In the genomic region with DNA sequence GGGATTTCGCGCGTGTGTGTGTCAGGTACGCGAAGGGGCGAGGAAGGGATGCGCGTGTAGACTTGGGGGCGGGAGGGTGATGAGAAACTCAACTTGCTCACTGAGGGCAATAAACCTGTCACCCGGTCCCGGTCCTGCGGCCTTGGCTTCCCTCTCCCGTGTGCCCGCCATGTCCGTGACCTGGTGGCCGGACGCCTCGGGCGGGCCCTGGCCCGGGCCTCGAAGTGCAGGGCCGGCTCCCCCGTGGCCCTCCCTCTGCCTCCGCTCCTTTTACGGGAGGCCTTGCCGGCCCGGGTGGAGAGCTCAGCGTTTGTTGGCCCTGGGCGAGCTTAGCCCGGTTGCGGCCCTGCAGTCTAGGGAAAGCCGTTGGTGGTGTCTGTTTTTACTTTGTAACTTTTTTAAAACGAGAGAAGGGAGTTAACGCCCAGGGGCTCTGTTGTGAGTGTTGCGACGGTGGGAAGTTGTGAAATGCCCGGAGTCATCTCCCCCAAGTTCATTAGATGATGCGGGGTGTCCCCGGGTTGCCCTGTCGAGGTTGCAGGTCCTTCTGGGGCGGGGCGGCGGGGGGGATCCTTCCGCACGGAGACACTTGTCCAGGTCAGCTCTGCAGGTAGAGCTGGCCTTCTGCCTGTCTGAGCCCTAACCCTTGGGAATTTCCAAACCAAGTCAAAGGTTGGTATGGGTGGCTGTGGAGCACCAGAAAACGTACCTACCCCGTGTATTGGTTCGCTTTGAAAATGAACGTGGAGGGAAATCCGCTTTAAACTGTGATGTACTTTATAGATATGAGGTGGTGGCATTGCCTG, we compare ENCODE assay signal across 8 cellular contexts. TPM values are rescaled to one million over a fixed set of nuclear protein-coding genes. Genes with fewer than 3 reads are reported as not detected.
DNase-seq lines count a peak whose midpoint lies in the region; ATAC-seq and TF ChIP-seq lines count a peak whose summit lies in the region.

No MANE protein-coding gene starts in this region.

- no peaks in the 10 kb centered on the region for H3K9me2 ChIP-seq in DOHH2 (replicated peaks; ENCODE audit: control insufficient read depth, low read length)

- CTCF ChIA-PET in activated CD4-positive, alpha-beta T cell treated with anti-CD3 and anti-CD28 coated beads, Interleukin-2, amount 10 ng/mL, durations not matched to agents 7 days and 5 days (lab: Charles Lee), result interaction anchor here (0.5 to 1.7 kb wide), 11 partner anchors 18 to 555 kb away, joined by 3 to 5 read pairs (median 3); no protein-coding TSS in a partner anchor

- TF ChIP-seq POLR2A in lower leg skin (IDR thresholded peaks at IDR 0.05), result no peak

- peaks cover 19% of the 10 kb centered on the region for H4K20me1 ChIP-seq in DOHH2 (ENCODE audit: control insufficient read depth, insufficient read depth, low read depth, low read length)

- intact Hi-C loops in lower leg skin (cut with DNase I; ENCODE audit: low total_unique reads), result no loop called here

- peak overlapping the region; percentile 97 for H3K27ac Mint-ChIP-seq in activated CD4-positive, alpha-beta T cell treated with anti-CD3 and anti-CD28 coated beads, Interleukin-2, amount 10 ng/mL, durations not matched to agents 7 days and 5 days

- POLR2A ChIA-PET in activated CD4-positive, alpha-beta T cell treated with anti-CD3 and anti-CD28 coated beads, Interleukin-2, amount 10 ng/mL, durations not matched to agents 7 days and 5 days (lab: Charles Lee), result interaction anchor here (0.8 to 1.1 kb wide), 3 partner anchors 10 to 85 kb away, joined by 3 to 4 read pairs (median 4); no protein-coding TSS in a partner anchor

- peaks cover 33% of the 10 kb centered on the region for H3K4me1 ChIP-seq in DOHH2 (ENCODE audit: control insufficient read depth, low read length)

- no peaks in the 10 kb centered on the region for H3K27me3 ChIP-seq in DOHH2 (ENCODE audit: control insufficient read depth, low read length)

- H3K27ac ChIP-seq in DOHH2 (ENCODE audit: low read depth, low read length), result peak overlapping the region; percentile 83

- peak overlapping the region; percentile 85 for H3K4me3 Mint-ChIP-seq in activated CD4-positive, alpha-beta T cell treated with anti-CD3 and anti-CD28 coated beads, Interleukin-2, amount 10 ng/mL, durations not matched to agents 7 days and 5 days

- TF ChIP-seq CTCF in DOHH2 (IDR thresholded peaks at IDR 0.05; ENCODE audit: low read depth, low read length, poor library complexity, severe bottlenecking), result no peak
- TF ChIP-seq CTCF in lower leg skin (IDR thresholded peaks at IDR 0.05), result no peak

- H3K4me2 ChIP-seq in DOHH2 (ENCODE audit: low read length), result peak overlapping the region; percentile 81

- peak overlapping the region; percentile 99 for H3K4me3 ChIP-seq in DOHH2 (ENCODE audit: low read length)
- peak overlapping the region; percentile 79 for H3K4me3 ChIP-seq in lower leg skin (ENCODE audit: low read depth, poor library complexity, severe bottlenecking)

- ATAC-seq in GM21825 (IDR thresholded peaks at IDR 0.05; ENCODE audit: unreplicated experiment), result peak; percentile 10

- H3K79me2 ChIP-seq in DOHH2 (ENCODE audit: control insufficient read depth, low read length), result peaks cover 58% of the 10 kb centered on the region

- H3F3A ChIP-seq in DOHH2 (ENCODE audit: control insufficient read depth, insufficient read depth), result peaks cover 2% of the 10 kb centered on the region; the same call in 1 of the 2 replicates

- 0% methylated on average over 34 to 50 of the region's 50 CpGs for WGBS in lower leg skin, 2 donors

- DNase-seq in M059J (ENCODE audit: low read depth) (peak; percentile 45), dermis blood vessel endothelial cell (peak; percentile 57), lower leg skin (ENCODE audit: low spot score in 2 of 2) (peak; percentile 31 to 91), putamen (ENCODE audit: low spot score) (no peak)
- peak; percentile 47 for DNase-seq in activated CD4-positive, alpha-beta T cell treated with anti-CD3 and anti-CD28 coated beads, Interleukin-2, amount 10 ng/mL, durations not matched to agents 7 days and 5 days
- DNase-seq in stimulated activated CD8-positive, alpha-beta memory T cell treated with anti-CD3 and anti-CD28 coated beads, Interleukin-2, amount 100 ng/mL, for 48 hours (ENCODE audit: low read depth in 2 of 2), result peak; percentile 16 to 20

- H3K9me3 Mint-ChIP-seq in activated CD4-positive, alpha-beta T cell treated with anti-CD3 and anti-CD28 coated beads, Interleukin-2, amount 10 ng/mL, durations not matched to agents 7 days and 5 days, result no peaks in the 10 kb centered on the region

- H3K27me3 Mint-ChIP-seq in activated CD4-positive, alpha-beta T cell treated with anti-CD3 and anti-CD28 coated beads, Interleukin-2, amount 10 ng/mL, durations not matched to agents 7 days and 5 days, result no peaks in the 10 kb centered on the region

- H3K36me3 ChIP-seq in DOHH2 (ENCODE audit: control insufficient read depth, low read length), result peaks cover 44% of the 10 kb centered on the region

- peaks cover 44% of the 10 kb centered on the region for H3K4me1 Mint-ChIP-seq in activated CD4-positive, alpha-beta T cell treated with anti-CD3 and anti-CD28 coated beads, Interleukin-2, amount 10 ng/mL, durations not matched to agents 7 days and 5 days

- peaks cover 46% of the 10 kb centered on the region for H3K36me3 Mint-ChIP-seq in activated CD4-positive, alpha-beta T cell treated with anti-CD3 and anti-CD28 coated beads, Interleukin-2, amount 10 ng/mL, durations not matched to agents 7 days and 5 days (ENCODE audit: low read depth)

- H3K9me3 ChIP-seq in DOHH2 (ENCODE audit: control insufficient read depth, insufficient read depth, low read length), result no peaks in the 10 kb centered on the region

RNA-seq across cellular contexts. Expression of gene SMCHD1, which starts 0.9 kb away (rescaled TPM):
- 35.4 and 38.3 TPM in 2 replicates for total RNA-seq in M059J (2014; rRNA removed; shearing (Covaris generic))
- total RNA-seq in activated CD4-positive, alpha-beta T cell treated with anti-CD3 and anti-CD28 coated beads, Interleukin-2, amount 10 ng/mL, durations not matched to agents 7 days and 5 days, result 100 to 1,000 TPM; 195 to 215 TPM
- total RNA-seq in dermis blood vessel endothelial cell (58.5 and 75.2 TPM in 2 replicates), lower leg skin (10 to 100 TPM; 28.2 to 55.8 (median 31.9) TPM)
